9 cellular contexts compared by ENCODE assay signal in genomic region chr3:87260270-87260669, GRCh38. TPM values are rescaled to one million over a fixed set of nuclear protein-coding genes. Genes with fewer than 3 reads are reported as not detected.
DNase-seq lines count a peak whose midpoint lies in the region; ATAC-seq lines count a peak whose summit lies in the region.
"Had no signal": no experiment of that assay in that cellular context is flagged by ENCODE, and none has a peak within 500 bp of the region (broad histone marks: within the 10 kb centered on the region; RNA-seq: fewer than 3 reads in every experiment).

No MANE protein-coding gene starts in this region.

- H3K36me3 ChIP-seq in NT2/D1 (ENCODE audit: insufficient read depth, insufficient read length, low read length) (no peaks in the 10 kb centered on the region), aorta (ENCODE audit: control insufficient read depth in 1 of 2, insufficient read depth in 2 of 2, low read length in 1 of 2) (no peaks in the 10 kb centered on the region)

- H3K27ac Mint-ChIP-seq in activated naive CD8-positive, alpha-beta T cell treated with anti-CD3 and anti-CD28 coated beads, Interleukin-2, amount 50 U/mL, for 24 hours = no peak overlapping the region
- H3K27ac Mint-ChIP-seq: stimulated activated naive B cell treated with anti-CD40 and anti-IgM and Interleukin-4, amounts not matched to agents 10 μg/mL and 1 μg/mL and 100 μg/mL, for 72 hours had no signal

- peaks cover 3% of the 10 kb centered on the region for H3K4me1 Mint-ChIP-seq in activated naive CD8-positive, alpha-beta T cell treated with anti-CD3 and anti-CD28 coated beads, Interleukin-2, amount 50 U/mL, for 24 hours

- no peak overlapping the region for H3K4me3 Mint-ChIP-seq in activated naive CD8-positive, alpha-beta T cell treated with anti-CD3 and anti-CD28 coated beads, Interleukin-2, amount 50 U/mL, for 24 hours
- H3K4me3 Mint-ChIP-seq: stimulated activated naive B cell treated with anti-CD40 and anti-IgM and Interleukin-4, amounts not matched to agents 10 μg/mL and 1 μg/mL and 100 μg/mL, for 72 hours had no signal

- 35 to 36% methylated on average over 4 of the region's 4 CpGs for WGBS in aorta, 2 donors

- no peak overlapping the region for H3K27ac ChIP-seq in aorta (ENCODE audit: low read depth in 1 of 2, low read length in 2 of 2)

- no peaks in the 10 kb centered on the region for H3K27me3 Mint-ChIP-seq in activated naive CD8-positive, alpha-beta T cell treated with anti-CD3 and anti-CD28 coated beads, Interleukin-2, amount 50 U/mL, for 24 hours
- H3K27me3 Mint-ChIP-seq: stimulated activated naive B cell treated with anti-CD40 and anti-IgM and Interleukin-4, amounts not matched to agents 10 μg/mL and 1 μg/mL and 100 μg/mL, for 72 hours had no signal

- H3K27me3 ChIP-seq in NT2/D1 (ENCODE audit: insufficient read depth, insufficient read length) (no peaks in the 10 kb centered on the region), aorta (ENCODE audit: control insufficient read depth in 1 of 2, insufficient read depth in 2 of 2, low read length in 1 of 2) (no peaks in the 10 kb centered on the region)

- DNase-seq in Ammon's horn (ENCODE audit: low spot score) = peak; percentile 50
- DNase-seq in GM04504 (ENCODE audit: low read depth) = peak; percentile 17
- peak; percentile 28 for DNase-seq in NT2/D1 (ENCODE audit: low read depth, low spot score)
- peak; percentile 41 for DNase-seq in activated naive CD8-positive, alpha-beta T cell treated with anti-CD3 and anti-CD28 coated beads, Interleukin-2, amount 50 U/mL, for 24 hours
- DNase-seq in iPS-NIHi11 (ENCODE audit: low spot score) = peak; percentile 23
- peak; percentile 19 for DNase-seq in stimulated activated CD4-positive, alpha-beta T cell treated with anti-CD3 and anti-CD28 coated beads, Interleukin-4, amount 100 ng/mL, for 1 hour
- DNase-seq in aorta = no peak
- DNase-seq: stimulated activated naive B cell treated with anti-CD40 and anti-IgM and Interleukin-4, amounts not matched to agents 10 μg/mL and 1 μg/mL and 100 μg/mL, for 72 hours had no signal

- intact Hi-C loops in aorta (cut with DNase I) = no loop called here

- H3K4me3 ChIP-seq in NT2/D1 (ENCODE audit: insufficient read length, low read depth) (no peak overlapping the region), aorta (ENCODE audit: low read length in 2 of 2) (no peak overlapping the region)

- H3K9me3 Mint-ChIP-seq in activated naive CD8-positive, alpha-beta T cell treated with anti-CD3 and anti-CD28 coated beads, Interleukin-2, amount 50 U/mL, for 24 hours = no peaks in the 10 kb centered on the region
- H3K9me3 Mint-ChIP-seq: stimulated activated naive B cell treated with anti-CD40 and anti-IgM and Interleukin-4, amounts not matched to agents 10 μg/mL and 1 μg/mL and 100 μg/mL, for 72 hours had no signal

- no peaks in the 10 kb centered on the region for H3K4me1 ChIP-seq in NT2/D1 (ENCODE audit: insufficient read depth, insufficient read length)
- no peaks in the 10 kb centered on the region for H3K4me1 ChIP-seq in aorta (ENCODE audit: control insufficient read depth in 1 of 2, insufficient read depth in 2 of 2, low read length in 2 of 2)

- H3K9me3 ChIP-seq in NT2/D1 (ENCODE audit: insufficient read depth, low read length) (no peaks in the 10 kb centered on the region), aorta (ENCODE audit: control insufficient read depth, low read length) (no peaks in the 10 kb centered on the region)

- H3K9ac ChIP-seq in NT2/D1 (ENCODE audit: insufficient read length, low read depth) = no peak overlapping the region

- no peaks in the 10 kb centered on the region for H3K36me3 Mint-ChIP-seq in activated naive CD8-positive, alpha-beta T cell treated with anti-CD3 and anti-CD28 coated beads, Interleukin-2, amount 50 U/mL, for 24 hours (ENCODE audit: low read depth)

- ATAC-seq in HG02759 (IDR thresholded peaks at IDR 0.05; ENCODE audit: unreplicated experiment) (peak; percentile 75), aorta (ENCODE audit: low FRiP score) (no peak)
- ATAC-seq in activated naive CD8-positive, alpha-beta T cell treated with anti-CD3 and anti-CD28 coated beads, Interleukin-2, amount 50 U/mL, for 24 hours = no peak

RNA-seq across cellular contexts. Expression of gene POU1F1, which starts 16.1 kb away (rescaled TPM):
- total RNA-seq in aorta = not detected
- not detected for polyA plus RNA-seq in aorta

RNA-seq across cellular contexts. Expression of gene CHMP2B, which starts 33.2 kb away (rescaled TPM):
- total RNA-seq in aorta = 10 to 100 TPM; 43.7 to 51.3 TPM
- 10 to 100 TPM; 29.7 to 48.2 TPM for polyA plus RNA-seq in aorta

Comparison
In these comparisons a context has a peak if more than half of its experiments do, and no peak if none do; other contexts are left out.
1. DNase-seq: peak in Ammon's horn (single experiment), GM04504 (single experiment), NT2/D1 (single experiment), activated naive CD8-positive, alpha-beta T cell treated with anti-CD3 and anti-CD28 coated beads, Interleukin-2, amount 50 U/mL, for 24 hours (single experiment), iPS-NIHi11 (single experiment) and stimulated activated CD4-positive, alpha-beta T cell treated with anti-CD3 and anti-CD28 coated beads, Interleukin-4, amount 100 ng/mL, for 1 hour (single experiment); none in aorta (0 of 2).